ENCODE assay signal across 20 cellular contexts in genomic region chr1:182525342-182525741, GRCh38.
A peak's percentile ranks its signal among the peaks of the same experiment; 100 is the strongest.
DNase-seq lines count a peak whose midpoint lies in the region; ATAC-seq, FAIRE-seq and TF ChIP-seq lines count a peak whose summit lies in the region.
"Had no signal": no experiment of that assay in that cellular context is flagged by ENCODE, and none has a peak within 500 bp of the region (broad histone marks: within the 10 kb centered on the region; RNA-seq: fewer than 3 reads in every experiment).

No MANE protein-coding gene starts in this region.

- TF ChIP-seq RAD21 in K562 (CRISPR knock-in tag; conservative IDR thresholded peaks at IDR 0.05 in 1 of 2, IDR thresholded peaks at IDR 0.05 in 1 of 2) = no peak

- H3K9me1 ChIP-seq in K562 (ENCODE audit: control insufficient read depth, insufficient read depth, low read length) = no peaks in the 10 kb centered on the region

- H3K9me3 ChIP-seq in MM.1S (replicated peaks; ENCODE audit: insufficient read depth, low read length) (no peaks in the 10 kb centered on the region), K562 (replicated peaks; ENCODE audit: control insufficient read depth, insufficient read depth, low read depth, low read length) (no peaks in the 10 kb centered on the region)
- H3K9me3 ChIP-seq: BE2C had no signal

- no peaks in the 10 kb centered on the region for H3K9me2 ChIP-seq in MM.1S (replicated peaks; ENCODE audit: insufficient read depth, low read length)

- H3K4me1 ChIP-seq in MM.1S (ENCODE audit: low read length) (no peaks in the 10 kb centered on the region), K562 (replicated peaks in 1 of 2; ENCODE audit: control insufficient read depth in 2 of 2, insufficient read depth in 2 of 2, low read length in 2 of 2) (no peaks in the 10 kb centered on the region)
- H3K4me1 ChIP-seq: BE2C, BLaER1 had no signal

- H3K9ac ChIP-seq in MM.1S (ENCODE audit: low read length) (no peak overlapping the region), K562 (ENCODE audit: insufficient read depth in 1 of 2, low read depth in 2 of 2, low read length in 2 of 2) (no peak overlapping the region)
- H3K9ac ChIP-seq: BLaER1 had no signal

- no peak overlapping the region for H3K4me2 ChIP-seq in MM.1S (ENCODE audit: low read depth, low read length)
- no peak overlapping the region for H3K4me2 ChIP-seq in K562 (ENCODE audit: insufficient read depth, low read length)
- H3K4me2 ChIP-seq: BLaER1 had no signal

- H3K27ac ChIP-seq in MM.1S (ENCODE audit: low read length) (no peak overlapping the region), K562 (ENCODE audit: extremely low read depth, low read depth, low read length) (no peak overlapping the region)
- H3K27ac ChIP-seq: BLaER1 had no signal

- H4K20me1 ChIP-seq in MM.1S (ENCODE audit: insufficient read depth, low read length) (no peaks in the 10 kb centered on the region), K562 (replicated peaks; ENCODE audit: control insufficient read depth, insufficient read depth, low read length) (no peaks in the 10 kb centered on the region)
- H4K20me1 ChIP-seq: BLaER1 had no signal

- CTCF ChIA-PET in K562 (lab: Yijun Ruan, JAX; ENCODE audit: low intra/inter-chr PET ratio) = no interaction called here

- POLR2A ChIA-PET in K562 (lab: Yijun Ruan, JAX) = no interaction called here

- DNase-seq in MM.1S = peak; percentile 4
- DNase-seq in K562 (ENCODE audit: extremely low read depth in 1 of 4, low spot score in 3 of 4) = no peak
- DNase-seq in CD1c-positive myeloid dendritic cell (ENCODE audit: extremely low spot score) = no peak
- DNase-seq: 8988T; ACHN; BE2C; C1 segment of cervical spinal cord; Caco-2; Calu3; CD4-positive, alpha-beta T cell; CD8-positive, alpha-beta T cell; DMS79 treated with DMSO at 0.1 percent for 48 hours; GF-D8 had no signal

- TF ChIP-seq CTCF in MM.1S (IDR thresholded peaks at IDR 0.05; ENCODE audit: low read length) (no peak), K562 (IDR thresholded peaks at IDR 0.05 in 2 of 3, conservative IDR thresholded peaks at IDR 0.05 in 1 of 3; ENCODE audit: insufficient read depth in 2 of 3, low read depth in 1 of 3, low read length in 3 of 3) (no peak)

- H3K27me3 ChIP-seq in MM.1S (replicated peaks; ENCODE audit: insufficient read depth, low read length) (no peaks in the 10 kb centered on the region), K562 (ENCODE audit: control insufficient read depth in 2 of 2, insufficient read depth in 2 of 2, low read length in 2 of 2) (no peaks in the 10 kb centered on the region; a peak in 1 of 5 replicates)
- H3K27me3 ChIP-seq: BLaER1 had no signal

- TF ChIP-seq POLR2A in K562 (conservative IDR thresholded peaks at IDR 0.05) = no peak

- ATAC-seq in K562 (no peak), GM21360 (IDR thresholded peaks at IDR 0.05; ENCODE audit: unreplicated experiment) (no peak), HG02678 (IDR thresholded peaks at IDR 0.05; ENCODE audit: unreplicated experiment) (no peak)
- ATAC-seq: CD8-positive, alpha-beta T cell had no signal

- H2AFZ ChIP-seq in MM.1S (ENCODE audit: low read length) (no peak overlapping the region), K562 (ENCODE audit: low read depth, low read length) (no peak overlapping the region)

- intact Hi-C loops in K562 (cut with micrococcal nuclease) = no loop called here

- H3K79me2 ChIP-seq in MM.1S (ENCODE audit: low read length) (no peaks in the 10 kb centered on the region), K562 (ENCODE audit: control insufficient read depth, insufficient read depth, low read length) (no peaks in the 10 kb centered on the region)

- no peak for TF ChIP-seq EP300 in K562 (IDR thresholded peaks at IDR 0.05; ENCODE audit: low read length)

- FAIRE-seq in K562 (lab: Jason Lieb, UNC) = no peak
- FAIRE-seq: D721Med, G401.6, GM12891, GM19239 had no signal

- no TSS peak for BruUV-seq in K562 (replicated peaks; lab: Mats Ljungman, UMichigan)

- H3F3A ChIP-seq in MM.1S (ENCODE audit: insufficient read depth, low read length) = no peaks in the 10 kb centered on the region

- H3K4me3 ChIP-seq in MM.1S (ENCODE audit: low read length) (no peak overlapping the region), K562 (no peak overlapping the region)
- H3K4me3 ChIP-seq: BLaER1 had no signal

- H3K36me3 ChIP-seq in MM.1S (replicated peaks; ENCODE audit: insufficient read depth, low read length) (no peaks in the 10 kb centered on the region), K562 (ENCODE audit: control insufficient read depth, insufficient read depth, low read length) (no peaks in the 10 kb centered on the region)
- H3K36me3 ChIP-seq: BE2C, BLaER1 had no signal

- in situ Hi-C loops in K562 (cut with MboI) = no loop called here

TF ChIP-seq in K562, 482 proteins besides CTCF, POLR2A, EP300 and RAD21:
- TF ChIP-seq TRIM28 (IDR thresholded peaks at IDR 0.05) = 0 out of 2 replicates have a peak, but pooled peaks have one; percentile 35
- TF ChIP-seq CBX3 (IDR thresholded peaks at IDR 0.05; ENCODE audit: borderline replicate concordance in 1 of 2, low read length in 2 of 2) = 0 out of 3 replicates have a peak, but pooled peaks of 1 of the 2 experiments have one; percentile 23
- TF ChIP-seq ZNF280A (IDR thresholded peaks at IDR 0.05; ENCODE audit: low read depth, partially characterized antibody) = peak; percentile 53
- TF ChIP-seq TRIM24 (IDR thresholded peaks at IDR 0.05) = no peak
- no peak for TF ChIP-seq C11orf30 (IDR thresholded peaks at IDR 0.05; ENCODE audit: low read depth)
